ENCODE assay signal across 25 cellular contexts in the genomic region with DNA sequence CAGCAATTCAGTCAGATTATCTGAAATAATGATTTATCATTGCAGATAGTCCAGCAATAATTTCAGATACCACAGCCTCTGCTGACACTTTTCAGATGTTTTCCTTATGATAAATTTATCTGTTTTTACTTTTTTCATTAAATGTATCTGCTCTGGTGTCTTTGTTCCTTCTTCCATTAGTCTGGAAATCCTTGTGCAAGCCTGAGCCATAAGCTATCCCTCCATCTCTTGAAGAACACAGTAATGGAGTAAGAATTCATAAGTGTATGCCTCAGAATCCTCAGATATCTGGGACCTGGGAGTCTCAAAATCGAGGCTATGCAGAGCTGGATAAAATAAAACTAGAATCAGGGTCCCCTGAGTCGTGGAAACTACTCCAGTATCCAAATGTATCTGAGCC.
DNase-seq lines count a peak whose midpoint lies in the region; ATAC-seq, FAIRE-seq and TF ChIP-seq lines count a peak whose summit lies in the region.
"Had no signal": no experiment of that assay in that cellular context is flagged by ENCODE, and none has a peak within 500 bp of the region (broad histone marks: within the 10 kb centered on the region; RNA-seq: fewer than 3 reads in every experiment).

No MANE protein-coding gene starts in this region.

- no peak overlapping the region for H2BK15ac ChIP-seq in mesenchymal stem cell (ENCODE audit: low read depth, poor library complexity, severe bottlenecking)

- intact Hi-C loops in MCF 10A (cut with micrococcal nuclease), result loop anchor here (2.0 kb wide), 1 partner anchor 33 kb away; no protein-coding TSS in a partner anchor
- intact Hi-C loops in breast epithelium (cut with DNase I; ENCODE audit: low total_unique reads), result no loop called here
- intact Hi-C loops in adrenal gland (cut with DNase I), result no loop called here

- H3K27me3 Mint-ChIP-seq in MCF 10A (ENCODE audit: insufficient read depth, unreplicated experiment), result no peaks in the 10 kb centered on the region
- H3K27me3 Mint-ChIP-seq: activated B cell treated with CpG ODN at 0.5 μM for 24 hours; activated naive CD4-positive, alpha-beta T cell treated with anti-CD3 and anti-CD28 coated beads, Interleukin-2, amount 10 ng/mL, durations not matched to agents 7 days and 5 days; central memory CD8-positive, alpha-beta T cell had no signal

- H2BK5ac ChIP-seq in mesenchymal stem cell (ENCODE audit: low read depth, low read length, poor library complexity, severe bottlenecking), result peak overlapping the region; percentile 61

- no peak overlapping the region for H2AFZ ChIP-seq in mesenchymal stem cell (ENCODE audit: low read depth, low read length)
- H2AFZ ChIP-seq: hepatocyte had no signal

- H3K9ac ChIP-seq in mesenchymal stem cell (ENCODE audit: low read length), result peak overlapping the region; percentile 83

- BruUV-seq in MCF 10A (replicated peaks; lab: Mats Ljungman, UMichigan), result no TSS peak

- peaks cover 26% of the 10 kb centered on the region for H3K4me1 Mint-ChIP-seq in MCF 10A (ENCODE audit: insufficient read depth, unreplicated experiment)
- H3K4me1 Mint-ChIP-seq: activated B cell treated with CpG ODN at 0.5 μM for 24 hours had no signal

- no peak overlapping the region for H3K14ac ChIP-seq in mesenchymal stem cell (ENCODE audit: low read length in 2 of 2)

- DNase-seq in MCF 10A (ENCODE audit: unreplicated experiment) (no peak), breast epithelium (ENCODE audit: low spot score in 2 of 2) (no peak), brain microvascular endothelial cell (no peak), mesenchymal stem cell (no peak), adrenal gland (no peak), SHP77 treated with DMSO at 0.1 percent for 48 hours (lab: John Stamatoyannopoulos, UW) (no peak), small intestine (no peak)
- DNase-seq: 8988T; activated B cell treated with CpG ODN at 0.5 μM for 24 hours; activated naive CD4-positive, alpha-beta T cell treated with anti-CD3 and anti-CD28 coated beads, Interleukin-2, amount 10 ng/mL, durations not matched to agents 7 days and 5 days; immature natural killer cell; left lung; NCI-H1694 treated with DMSO at 0.1 percent for 48 hours; posterior cingulate gyrus; stimulated activated naive CD8-positive, alpha-beta T cell treated with anti-CD3 and anti-CD28 coated beads, Interleukin-15, amount 100 ng/mL, for 72 hours; SW 1271; T1000; thyroid gland had no signal

- TF ChIP-seq POLR2A in breast epithelium (IDR thresholded peaks at IDR 0.05) (no peak), adrenal gland (IDR thresholded peaks at IDR 0.05) (no peak)

- H4K8ac ChIP-seq in mesenchymal stem cell (ENCODE audit: low read length), result no peak overlapping the region

- H2BK120ac ChIP-seq in mesenchymal stem cell (ENCODE audit: low read depth, low read length), result no peak overlapping the region

- TF ChIP-seq CTCF in MCF 10A (IDR thresholded peaks at IDR 0.05; ENCODE audit: unreplicated experiment), result no peak
- TF ChIP-seq CTCF in breast epithelium (IDR thresholded peaks at IDR 0.05), result no peak
- TF ChIP-seq CTCF in brain microvascular endothelial cell (IDR thresholded peaks at IDR 0.05; ENCODE audit: low read depth, low read length, missing control alignments), result no peak
- no peak for TF ChIP-seq CTCF in adrenal gland (IDR thresholded peaks at IDR 0.05)

- no peaks in the 10 kb centered on the region for H3K79me1 ChIP-seq in mesenchymal stem cell (replicated peaks; ENCODE audit: low read length, poor library complexity, severe bottlenecking)

- no peaks in the 10 kb centered on the region for H3K4me1 ChIP-seq in breast epithelium
- peaks cover 7% of the 10 kb centered on the region for H3K4me1 ChIP-seq in mesenchymal stem cell (ENCODE audit: control insufficient read depth, insufficient read depth, low read depth, low read length)
- H3K4me1 ChIP-seq in adrenal gland (replicated peaks in 1 of 2), result peaks cover 0 to 31% of the 10 kb centered on the region in 2 donors
- H3K4me1 ChIP-seq in small intestine (ENCODE audit: control insufficient read depth in 2 of 2, insufficient read depth in 1 of 2, low read depth in 1 of 2, low read length in 1 of 2), result no peaks in the 10 kb centered on the region
- H3K4me1 ChIP-seq: left lung, right lobe of liver, thyroid gland had no signal

- no peak overlapping the region for H4K91ac ChIP-seq in mesenchymal stem cell (ENCODE audit: low read length)

- CTCF ChIA-PET in MCF 10A (lab: Yijun Ruan, JAX), result interaction anchor here (1.2 to 1.4 kb wide), 2 partner anchors 33 to 374 kb away, joined by 5 to 6 read pairs; partner anchors contain the start of gene PHLDA1

- H3K27ac Mint-ChIP-seq in MCF 10A (ENCODE audit: low read depth, unreplicated experiment), result peak overlapping the region; percentile 85
- H3K27ac Mint-ChIP-seq: activated B cell treated with CpG ODN at 0.5 μM for 24 hours; activated naive CD4-positive, alpha-beta T cell treated with anti-CD3 and anti-CD28 coated beads, Interleukin-2, amount 10 ng/mL, durations not matched to agents 7 days and 5 days; activated T-helper 1 cell treated with anti-CD3 and anti-CD28 coated beads, Interleukin-12 subunit alpha, Interleukin-12 subunit beta, Interleukin-2, Interleukin-4 antibody, amounts not matched to agents 30 ng/mL and 10 ng/mL and 1 ng/mL, durations not matched to agents 14 hours and 24 hours and 36 hours; immature natural killer cell; stimulated activated naive CD8-positive, alpha-beta T cell treated with anti-CD3 and anti-CD28 coated beads, Interleukin-15, amount 100 ng/mL, for 72 hours had no signal

- no peak overlapping the region for H3K27ac ChIP-seq in breast epithelium
- peak overlapping the region; percentile 71 for H3K27ac ChIP-seq in brain microvascular endothelial cell
- peak overlapping the region; percentile 89 for H3K27ac ChIP-seq in mesenchymal stem cell (ENCODE audit: low read length, poor library complexity, severe bottlenecking)
- no peak overlapping the region for H3K27ac ChIP-seq in adrenal gland
- no peak overlapping the region for H3K27ac ChIP-seq in small intestine (ENCODE audit: low read depth in 1 of 2, low read length in 1 of 2)
- H3K27ac ChIP-seq: hepatocyte, left lung, right lobe of liver, thyroid gland had no signal

- no peak overlapping the region for H3K18ac ChIP-seq in mesenchymal stem cell (ENCODE audit: low read depth in 1 of 2, low read length in 2 of 2)

- peak overlapping the region; percentile 26 for H2AK5ac ChIP-seq in mesenchymal stem cell (ENCODE audit: low read length, severe bottlenecking)

- WGBS in mesenchymal stem cell, result 73% methylated on average over 1 of the region's 2 CpGs
- WGBS in adrenal gland, 4 donors, result 79 to 90% (median 88%) methylated on average over 2 of the region's 2 CpGs
- WGBS in small intestine, 3 donors, result 85 to 92% (median 91%) methylated on average over 2 of the region's 2 CpGs

- no peak overlapping the region for H3K4me3 ChIP-seq in breast epithelium
- no peak overlapping the region for H3K4me3 ChIP-seq in brain microvascular endothelial cell (ENCODE audit: low read depth, low read length)
- H3K4me3 ChIP-seq in mesenchymal stem cell (ENCODE audit: insufficient read depth in 1 of 2, low read depth in 1 of 2, low read length in 2 of 2), result no peak overlapping the region
- H3K4me3 ChIP-seq in adrenal gland, result no peak overlapping the region
- no peak overlapping the region for H3K4me3 ChIP-seq in small intestine (ENCODE audit: low read depth in 1 of 2, low read length in 2 of 2)
- H3K4me3 ChIP-seq: hepatocyte, K562, left lung, right lobe of liver, thyroid gland had no signal

- H3K27me3 ChIP-seq in breast epithelium (no peaks in the 10 kb centered on the region), brain microvascular endothelial cell (replicated peaks) (no peaks in the 10 kb centered on the region), mesenchymal stem cell (ENCODE audit: control insufficient read depth in 1 of 2, insufficient read depth in 1 of 2, low read length in 2 of 2) (no peaks in the 10 kb centered on the region), adrenal gland (no peaks in the 10 kb centered on the region), small intestine (ENCODE audit: control insufficient read depth in 2 of 2, insufficient read depth in 2 of 2, low read length in 2 of 2) (no peaks in the 10 kb centered on the region)
- H3K27me3 ChIP-seq: hepatocyte, left lung, right lobe of liver, thyroid gland had no signal

- H3K9me3 ChIP-seq in breast epithelium (no peaks in the 10 kb centered on the region), mesenchymal stem cell (ENCODE audit: control insufficient read depth, low read length) (no peaks in the 10 kb centered on the region), adrenal gland (replicated peaks in 1 of 3) (no peaks in the 10 kb centered on the region), small intestine (ENCODE audit: control insufficient read depth, low read depth) (no peaks in the 10 kb centered on the region)
- H3K9me3 ChIP-seq: left lung, right lobe of liver, thyroid gland had no signal

- no peak overlapping the region for H3K4me3 Mint-ChIP-seq in MCF 10A (ENCODE audit: unreplicated experiment)
- H3K4me3 Mint-ChIP-seq: activated B cell treated with CpG ODN at 0.5 μM for 24 hours; activated naive CD4-positive, alpha-beta T cell treated with anti-CD3 and anti-CD28 coated beads, Interleukin-2, amount 10 ng/mL, durations not matched to agents 7 days and 5 days; activated T-helper 1 cell treated with anti-CD3 and anti-CD28 coated beads, Interleukin-12 subunit alpha, Interleukin-12 subunit beta, Interleukin-2, Interleukin-4 antibody, amounts not matched to agents 30 ng/mL and 10 ng/mL and 1 ng/mL, durations not matched to agents 14 hours and 24 hours and 36 hours; central memory CD8-positive, alpha-beta T cell; immature natural killer cell; stimulated activated naive CD8-positive, alpha-beta T cell treated with anti-CD3 and anti-CD28 coated beads, Interleukin-15, amount 100 ng/mL, for 72 hours had no signal

- H3K36me3 ChIP-seq in breast epithelium (no peaks in the 10 kb centered on the region), brain microvascular endothelial cell (replicated peaks) (no peaks in the 10 kb centered on the region), mesenchymal stem cell (ENCODE audit: control insufficient read depth in 1 of 2, insufficient read depth in 2 of 2, low read depth in 1 of 2, low read length in 2 of 2) (no peaks in the 10 kb centered on the region), adrenal gland (replicated peaks in 1 of 2) (no peaks in the 10 kb centered on the region), small intestine (ENCODE audit: control insufficient read depth in 2 of 2, insufficient read depth in 2 of 2, low read length in 2 of 2) (no peaks in the 10 kb centered on the region)
- H3K36me3 ChIP-seq: left lung, right lobe of liver, thyroid gland had no signal

- no peak overlapping the region for H3K23ac ChIP-seq in mesenchymal stem cell (ENCODE audit: low read length in 2 of 2)

- no peaks in the 10 kb centered on the region for H3K36me3 Mint-ChIP-seq in MCF 10A (ENCODE audit: insufficient read depth, unreplicated experiment)
- H3K36me3 Mint-ChIP-seq: activated naive CD4-positive, alpha-beta T cell treated with anti-CD3 and anti-CD28 coated beads, Interleukin-2, amount 10 ng/mL, durations not matched to agents 7 days and 5 days; immature natural killer cell had no signal

- peaks cover under 1% of the 10 kb centered on the region for H3K9me3 Mint-ChIP-seq in MCF 10A (ENCODE audit: unreplicated experiment)
- H3K9me3 Mint-ChIP-seq: activated B cell treated with CpG ODN at 0.5 μM for 24 hours; activated naive CD4-positive, alpha-beta T cell treated with anti-CD3 and anti-CD28 coated beads, Interleukin-2, amount 10 ng/mL, durations not matched to agents 7 days and 5 days; activated T-helper 1 cell treated with anti-CD3 and anti-CD28 coated beads, Interleukin-12 subunit alpha, Interleukin-12 subunit beta, Interleukin-2, Interleukin-4 antibody, amounts not matched to agents 30 ng/mL and 10 ng/mL and 1 ng/mL, durations not matched to agents 14 hours and 24 hours and 36 hours; central memory CD8-positive, alpha-beta T cell; immature natural killer cell; stimulated activated naive CD8-positive, alpha-beta T cell treated with anti-CD3 and anti-CD28 coated beads, Interleukin-15, amount 100 ng/mL, for 72 hours had no signal

- POLR2A ChIA-PET in MCF 10A (lab: Yijun Ruan, JAX), result interaction anchor here (0.9 to 3.1 kb wide), 10 partner anchors 9 to 374 kb away, joined by 3 to 21 read pairs (median 4); partner anchors contain the start of gene PHLDA1

- no peak overlapping the region for H3K4ac ChIP-seq in mesenchymal stem cell (ENCODE audit: low read depth in 1 of 2, low read length in 2 of 2)

- in situ Hi-C loops in brain microvascular endothelial cell (cut with HindIII; ENCODE audit: low pct_ligation_motif_present, low sequenced_read_pairs), result no loop called here

- no peak overlapping the region for H3K4me2 ChIP-seq in mesenchymal stem cell (ENCODE audit: low read length, poor library complexity, severe bottlenecking)
- H3K4me2 ChIP-seq: hepatocyte had no signal

- no peak for FAIRE-seq in small intestine (lab: Jason Lieb, UNC)
- FAIRE-seq: H1, K562 had no signal

- peak overlapping the region in 1 of 2 experiments; percentile 18 for H2BK12ac ChIP-seq in mesenchymal stem cell (ENCODE audit: low read length in 2 of 2)

- ATAC-seq in GM21723 (IDR thresholded peaks at IDR 0.05; ENCODE audit: unreplicated experiment), result no peak
- ATAC-seq: K562; left lung; stimulated activated naive CD8-positive, alpha-beta T cell treated with anti-CD3 and anti-CD28 coated beads, Interleukin-15, amount 100 ng/mL, for 72 hours had no signal

Comparison
In these comparisons a context has a peak if more than half of its experiments do, and no peak if none do; other contexts are left out.
1. H3K27ac ChIP-seq: peak in brain microvascular endothelial cell (single experiment) and mesenchymal stem cell (single experiment); none in breast epithelium (0 of 2), adrenal gland (0 of 5) and small intestine (0 of 2).